Comparison of ENCODE assay signal across 23 cellular contexts in genomic region chr13:100154835-100155463, GRCh38.
"Had no signal": no experiment of that assay in that cellular context is flagged by ENCODE, and none has a peak within 500 bp of the region (broad histone marks: within the 10 kb centered on the region; RNA-seq: fewer than 3 reads in every experiment).

No MANE protein-coding gene starts in this region.

- H3K4me1 ChIP-seq: esophagus squamous epithelium, gastrocnemius medialis, sigmoid colon, upper lobe of left lung had no signal

- H3K27me3 ChIP-seq: brain microvascular endothelial cell, esophagus squamous epithelium, gastrocnemius medialis, sigmoid colon, upper lobe of left lung had no signal

- H3K4me1 Mint-ChIP-seq: stimulated activated memory B cell treated with anti-CD40 and anti-IgM and Interleukin-4, amounts not matched to agents 10 μg/mL and 1 μg/mL and 100 μg/mL, for 72 hours had no signal

- H3K27ac ChIP-seq: brain microvascular endothelial cell, esophagus squamous epithelium, gastrocnemius medialis, sigmoid colon, upper lobe of left lung had no signal

- H3K27me3 Mint-ChIP-seq: activated naive CD4-positive, alpha-beta T cell treated with anti-CD3 and anti-CD28 coated beads, Interleukin-2, amount 50 U/mL, for 24 hours; dendritic cell treated with granulocyte-macrophage colony-stimulating factor and Interleukin-4, amounts not matched to agents 40 ng/mL and 50 ng/mL, for 4 days; effector memory CD8-positive, alpha-beta T cell; naive thymus-derived CD4-positive, alpha-beta T cell; stimulated activated memory B cell treated with anti-CD40 and anti-IgM and Interleukin-4, amounts not matched to agents 10 μg/mL and 1 μg/mL and 100 μg/mL, for 72 hours had no signal

- H3K36me3 ChIP-seq: brain microvascular endothelial cell had no signal

- ATAC-seq: effector memory CD8-positive, alpha-beta T cell; gastrocnemius medialis; left lobe of liver; naive thymus-derived CD4-positive, alpha-beta T cell; stimulated activated memory B cell treated with anti-CD40 and anti-IgM and Interleukin-4, amounts not matched to agents 10 μg/mL and 1 μg/mL and 100 μg/mL, for 72 hours had no signal

- H3K4me3 Mint-ChIP-seq: activated naive CD4-positive, alpha-beta T cell treated with anti-CD3 and anti-CD28 coated beads, Interleukin-2, amount 50 U/mL, for 24 hours; dendritic cell treated with granulocyte-macrophage colony-stimulating factor and Interleukin-4, amounts not matched to agents 40 ng/mL and 50 ng/mL, for 4 days; effector memory CD8-positive, alpha-beta T cell; immature natural killer cell; naive thymus-derived CD4-positive, alpha-beta T cell; neural crest cell; stimulated activated memory B cell treated with anti-CD40 and anti-IgM and Interleukin-4, amounts not matched to agents 10 μg/mL and 1 μg/mL and 100 μg/mL, for 72 hours had no signal

- H3K4me2 ChIP-seq: smooth muscle cell had no signal

- H3K4me3 ChIP-seq: esophagus squamous epithelium, gastrocnemius medialis, lung, sigmoid colon, smooth muscle cell, upper lobe of left lung had no signal

- H3K9me3 ChIP-seq: esophagus squamous epithelium, gastrocnemius medialis, sigmoid colon, upper lobe of left lung had no signal

- H3K27ac Mint-ChIP-seq: activated naive CD4-positive, alpha-beta T cell treated with anti-CD3 and anti-CD28 coated beads, Interleukin-2, amount 50 U/mL, for 24 hours; dendritic cell treated with granulocyte-macrophage colony-stimulating factor and Interleukin-4, amounts not matched to agents 40 ng/mL and 50 ng/mL, for 4 days; effector memory CD8-positive, alpha-beta T cell; immature natural killer cell; naive thymus-derived CD4-positive, alpha-beta T cell; stimulated activated memory B cell treated with anti-CD40 and anti-IgM and Interleukin-4, amounts not matched to agents 10 μg/mL and 1 μg/mL and 100 μg/mL, for 72 hours had no signal

- DNase-seq: activated gamma-delta T cell treated with Interleukin-2 at 50 U/mL for 16 hours; activated T-cell treated with anti-CD3 and anti-CD28 coated beads, Interleukin-2, amount 50 U/mL, for 1 hour; anterior cingulate cortex; brain microvascular endothelial cell; caudate nucleus; effector memory CD8-positive, alpha-beta T cell; esophagus squamous epithelium; gastrocnemius medialis; head of caudate nucleus; immature natural killer cell; naive thymus-derived CD4-positive, alpha-beta T cell; retina; sigmoid colon; stimulated activated CD4-positive, alpha-beta T cell treated with anti-CD3 and anti-CD28 coated beads, Interleukin-15, amount 100 ng/mL, for 24 hours; T-helper 1 cell; upper lobe of left lung had no signal

- H3K9me3 Mint-ChIP-seq: activated naive CD4-positive, alpha-beta T cell treated with anti-CD3 and anti-CD28 coated beads, Interleukin-2, amount 50 U/mL, for 24 hours; dendritic cell treated with granulocyte-macrophage colony-stimulating factor and Interleukin-4, amounts not matched to agents 40 ng/mL and 50 ng/mL, for 4 days; effector memory CD8-positive, alpha-beta T cell; immature natural killer cell; naive thymus-derived CD4-positive, alpha-beta T cell; neural crest cell; stimulated activated memory B cell treated with anti-CD40 and anti-IgM and Interleukin-4, amounts not matched to agents 10 μg/mL and 1 μg/mL and 100 μg/mL, for 72 hours had no signal
